Comparison of ENCODE assay signal across 34 cellular contexts in genomic region chr4:182901337-182901736, GRCh38.
"Had no signal": no experiment of that assay in that cellular context is flagged by ENCODE, and none has a peak within 500 bp of the region (broad histone marks: within the 10 kb centered on the region; RNA-seq: fewer than 3 reads in every experiment).

No MANE protein-coding gene starts in this region.

- ATAC-seq: activated CD4-positive, alpha-beta T cell treated with anti-CD3 and anti-CD28 coated beads for 36 hours; activated CD4-positive, CD25-positive, alpha-beta regulatory T cell treated with anti-CD3 and anti-CD28 coated beads, Interleukin-2, amount 50 U/mL, for 24 hours; activated CD8-positive, alpha-beta T cell treated with anti-CD3 and anti-CD28 coated beads, Interleukin-2, amount 10 ng/mL, durations not matched to agents 7 days and 5 days; PC-3; WTC11 had no signal

- H3K4me1 ChIP-seq: ascending aorta, Peyer's patch, SJSA1 had no signal

- H3K4me1 Mint-ChIP-seq: activated CD4-positive, alpha-beta T cell treated with anti-CD3 and anti-CD28 coated beads for 36 hours; activated CD4-positive, alpha-beta T cell treated with anti-CD3 and anti-CD28 coated beads, Interleukin-2, amount 10 ng/mL, durations not matched to agents 7 days and 5 days; activated naive CD8-positive, alpha-beta T cell treated with anti-CD3 and anti-CD28 coated beads, Interleukin-2, amount 10 ng/mL, durations not matched to agents 7 days and 5 days had no signal

- DNase-seq: activated CD4-positive, alpha-beta T cell treated with anti-CD3 and anti-CD28 coated beads for 36 hours; activated CD4-positive, alpha-beta T cell treated with anti-CD3 and anti-CD28 coated beads, Interleukin-2, amount 10 ng/mL, durations not matched to agents 7 days and 5 days; activated CD4-positive, alpha-beta T cell treated with anti-CD3 and anti-CD28 coated beads, Interleukin-2, amount 50 U/mL, for 48 hours; activated CD8-positive, alpha-beta T cell treated with anti-CD3 and anti-CD28 coated beads, Interleukin-2, amount 10 ng/mL, durations not matched to agents 7 days and 5 days; activated gamma-delta T cell; activated naive CD4-positive, alpha-beta T cell treated with Interleukin-2 at 50 U/mL for 16 hours; activated naive CD8-positive, alpha-beta T cell treated with anti-CD3 and anti-CD28 coated beads, Interleukin-2, amount 10 ng/mL, durations not matched to agents 7 days and 5 days; activated T-cell treated with anti-CD3 and anti-CD28 coated beads, Interleukin-2, amount 50 U/mL, for 24 hours; amygdala; KG1; MM.1S; MV-4-11; NCI-H1092; NCI-H1436 treated with DMSO at 0.1 percent for 48 hours; NCI-H1694 treated with DMSO at 0.1 percent for 48 hours; NCI-H2029; NCI-H510A; NCI-H526; NCI-H748 treated with DMSO at 0.1 percent for 48 hours; NK-92 treated with Interleukin-12 subunit alpha and Interleukin-12 subunit beta, amount 100 ng/mL, for 24 hours; PC-3; Peyer's patch; RPMI8226; SHP77 treated with DMSO at 0.1 percent for 48 hours; SK-N-SH had no signal

- H3K9me3 ChIP-seq: ascending aorta, Peyer's patch, SJSA1, SK-N-SH had no signal

- H3K36me3 ChIP-seq: cardiac muscle cell had no signal

- H3K9me3 Mint-ChIP-seq: activated CD4-positive, alpha-beta T cell treated with anti-CD3 and anti-CD28 coated beads, Interleukin-2, amount 10 ng/mL, durations not matched to agents 7 days and 5 days; activated naive CD4-positive, alpha-beta T cell treated with anti-CD3 and anti-CD28 coated beads, Interleukin-2, amount 50 U/mL, for 24 hours; activated naive CD8-positive, alpha-beta T cell treated with anti-CD3 and anti-CD28 coated beads, Interleukin-2, amount 10 ng/mL, durations not matched to agents 7 days and 5 days; activated T-cell treated with anti-CD3 and anti-CD28 coated beads, Interleukin-2, amount 50 U/mL, for 24 hours; activated T-helper 2 cell treated with anti-CD3 and anti-CD28 coated beads, Interferon-gamma antibody, Interleukin-2, Interleukin-4, amounts not matched to agents 10 μg/mL and 5 μg/mL and 100 μg/mL, durations not matched to agents 14 hours and 24 hours and 36 hours; T-helper 1 cell treated with Interleukin-12 subunit alpha and Interleukin-12 subunit beta and Interleukin-4 antibody, amounts not matched to agents 30 μg/mL and 1 μg/mL, for 36 hours; T-helper 2 cell treated with Interferon-gamma antibody and Interleukin-4, amounts not matched to agents 5 μg/mL and 100 μg/mL, for 36 hours; WTC11 had no signal

- H3K4me3 ChIP-seq: ascending aorta, cardiac muscle cell, Peyer's patch, SJSA1 had no signal

- H3K4me3 Mint-ChIP-seq: activated CD4-positive, alpha-beta T cell treated with anti-CD3 and anti-CD28 coated beads for 36 hours; activated CD4-positive, alpha-beta T cell treated with anti-CD3 and anti-CD28 coated beads, Interleukin-2, amount 10 ng/mL, durations not matched to agents 7 days and 5 days; activated CD8-positive, alpha-beta T cell treated with anti-CD3 and anti-CD28 coated beads, Interleukin-2, amount 10 ng/mL, durations not matched to agents 7 days and 5 days; activated naive CD4-positive, alpha-beta T cell treated with anti-CD3 and anti-CD28 coated beads, Interleukin-2, amount 50 U/mL, for 24 hours; activated naive CD8-positive, alpha-beta T cell treated with anti-CD3 and anti-CD28 coated beads, Interleukin-2, amount 10 ng/mL, durations not matched to agents 7 days and 5 days; activated T-cell treated with anti-CD3 and anti-CD28 coated beads, Interleukin-2, amount 50 U/mL, for 24 hours; T-helper 1 cell treated with Interleukin-12 subunit alpha and Interleukin-12 subunit beta and Interleukin-4 antibody, amounts not matched to agents 30 μg/mL and 1 μg/mL, for 36 hours; T-helper 2 cell treated with Interferon-gamma antibody and Interleukin-4, amounts not matched to agents 5 μg/mL and 100 μg/mL, for 36 hours; WTC11 had no signal

- H3K27ac ChIP-seq: ascending aorta, cardiac muscle cell, Peyer's patch, SJSA1 had no signal

- H3K27me3 ChIP-seq: ascending aorta, cardiac muscle cell, Peyer's patch, SJSA1 had no signal

- H3K27ac Mint-ChIP-seq: activated CD4-positive, alpha-beta T cell treated with anti-CD3 and anti-CD28 coated beads for 36 hours; activated CD4-positive, alpha-beta T cell treated with anti-CD3 and anti-CD28 coated beads, Interleukin-2, amount 10 ng/mL, durations not matched to agents 7 days and 5 days; activated CD8-positive, alpha-beta T cell treated with anti-CD3 and anti-CD28 coated beads, Interleukin-2, amount 10 ng/mL, durations not matched to agents 7 days and 5 days; activated naive CD4-positive, alpha-beta T cell treated with anti-CD3 and anti-CD28 coated beads, Interleukin-2, amount 50 U/mL, for 24 hours; activated naive CD8-positive, alpha-beta T cell treated with anti-CD3 and anti-CD28 coated beads, Interleukin-2, amount 10 ng/mL, durations not matched to agents 7 days and 5 days; activated T-helper 2 cell treated with anti-CD3 and anti-CD28 coated beads, Interferon-gamma antibody, Interleukin-2, Interleukin-4, amounts not matched to agents 10 μg/mL and 5 μg/mL and 100 μg/mL, durations not matched to agents 14 hours and 24 hours and 36 hours; T-helper 1 cell treated with Interleukin-12 subunit alpha and Interleukin-12 subunit beta and Interleukin-4 antibody, amounts not matched to agents 30 μg/mL and 1 μg/mL, for 36 hours; T-helper 2 cell treated with Interferon-gamma antibody and Interleukin-4, amounts not matched to agents 5 μg/mL and 100 μg/mL, for 36 hours; WTC11 had no signal

- H3K27me3 Mint-ChIP-seq: activated CD4-positive, alpha-beta T cell treated with anti-CD3 and anti-CD28 coated beads for 36 hours; activated CD4-positive, alpha-beta T cell treated with anti-CD3 and anti-CD28 coated beads, Interleukin-2, amount 10 ng/mL, durations not matched to agents 7 days and 5 days; activated naive CD4-positive, alpha-beta T cell treated with anti-CD3 and anti-CD28 coated beads, Interleukin-2, amount 50 U/mL, for 24 hours; activated naive CD8-positive, alpha-beta T cell treated with anti-CD3 and anti-CD28 coated beads, Interleukin-2, amount 10 ng/mL, durations not matched to agents 7 days and 5 days; activated T-cell treated with anti-CD3 and anti-CD28 coated beads, Interleukin-2, amount 50 U/mL, for 24 hours had no signal
